In genomic region chr15:88657326-88658069, GRCh38 we compare ENCODE assay signal across 9 cellular contexts. TPM values are rescaled to one million over a fixed set of nuclear protein-coding genes. Genes with fewer than 3 reads are reported as not detected.
DNase-seq lines count a peak whose midpoint lies in the region; ATAC-seq and TF ChIP-seq lines count a peak whose summit lies in the region.
"Had no signal": no experiment of that assay in that cellular context is flagged by ENCODE, and none has a peak within 500 bp of the region (broad histone marks: within the 10 kb centered on the region; RNA-seq: fewer than 3 reads in every experiment).

No MANE protein-coding gene starts in this region.

- H2AFZ ChIP-seq in HCT116 (ENCODE audit: low read depth, low read length, poor library complexity, severe bottlenecking) = no peak overlapping the region

- peaks cover 6 to 17% of the 10 kb centered on the region in 2 experiments; a peak in 3 of 4 replicates for H3K4me1 ChIP-seq in HCT116 (ENCODE audit: control insufficient read depth in 1 of 2, insufficient read depth in 2 of 2, low read length in 2 of 2)
- H3K4me1 ChIP-seq in prostate gland (replicated peaks) = no peaks in the 10 kb centered on the region

- ATAC-seq in HCT116 (peak; percentile 77), HG03139 (IDR thresholded peaks at IDR 0.05; ENCODE audit: unreplicated experiment) (no peak)

- intact Hi-C loops in HCT116 (cut with micrococcal nuclease) = loop anchor here (1.0 to 5.0 kb wide), 3 partner anchors 44 to 240 kb away; partner anchors contain the start of gene HAPLN3
- intact Hi-C loops in prostate gland (cut with DNase I) = loop anchor here (5.0 kb wide), 1 partner anchor 175 kb away; no protein-coding TSS in a partner anchor

- no peak overlapping the region for H3K4me3 ChIP-seq in HCT116 (replicated peaks in 1 of 2; ENCODE audit: low read depth in 1 of 2, low read length in 2 of 2)
- no peak overlapping the region for H3K4me3 ChIP-seq in foreskin fibroblast (ENCODE audit: low read depth in 1 of 2, low read length in 2 of 2)
- H3K4me3 ChIP-seq in prostate gland = no peak overlapping the region
- H3K4me3 ChIP-seq: BLaER1 had no signal

- no peak overlapping the region for H3K27ac ChIP-seq in HCT116 (ENCODE audit: low read depth, low read length)
- no peak overlapping the region for H3K27ac ChIP-seq in prostate gland
- H3K27ac ChIP-seq: BLaER1 had no signal

- POLR2A ChIA-PET in HCT116 (lab: Charles Lee) = interaction anchor here (1.3 kb wide), 1 partner anchor 177 kb away, joined by 4 read pairs; no protein-coding TSS in a partner anchor

- H3K79me2 ChIP-seq in HCT116 (ENCODE audit: insufficient read depth, low read length) = no peaks in the 10 kb centered on the region

- no peaks in the 10 kb centered on the region for H3K9me3 ChIP-seq in HCT116 (ENCODE audit: control insufficient read depth in 1 of 2, insufficient read depth in 1 of 2, low read depth in 1 of 2, low read length in 2 of 2)
- no peaks in the 10 kb centered on the region for H3K9me3 ChIP-seq in prostate gland
- H3K9me3 ChIP-seq: BLaER1 had no signal

- H3K9ac ChIP-seq in HCT116 (ENCODE audit: low read length) = no peak overlapping the region
- H3K9ac ChIP-seq: BLaER1 had no signal

- 30% methylated on average over 13 of the region's 13 CpGs for WGBS in prostate gland

- peak; percentile 90 for TF ChIP-seq RAD21 in HCT116 (IDR thresholded peaks at IDR 0.05; ENCODE audit: low read depth)

- DNase-seq in NCI-H1092 treated with DMSO at 0.1 percent for 48 hours (lab: John Stamatoyannopoulos, UW) (peak; percentile 10), NCI-H1092 (lab: John Stamatoyannopoulos, UW) (no peak), HCT116 (ENCODE audit: low read depth, low spot score) (peak; percentile 38), SW480 (ENCODE audit: low spot score) (peak; percentile 32), foreskin fibroblast (peak; percentile 56 to 86), prostate gland (ENCODE audit: low spot score) (no peak), mucosa of gallbladder (ENCODE audit: low spot score) (no peak)

- no TSS peak for BruUV-seq in HCT116 (replicated peaks; lab: Mats Ljungman, UMichigan)

- TF ChIP-seq POLR2A in HCT116 (IDR thresholded peaks at IDR 0.05; ENCODE audit: borderline replicate concordance, extremely low read depth, insufficient read depth, insufficient read length) (no peak), prostate gland (IDR thresholded peaks at IDR 0.05) (no peak)

- no peaks in the 10 kb centered on the region for H3K27me3 ChIP-seq in HCT116 (ENCODE audit: insufficient read depth, low read length)
- no peaks in the 10 kb centered on the region for H3K27me3 ChIP-seq in prostate gland (replicated peaks; ENCODE audit: insufficient read depth)
- H3K27me3 ChIP-seq: BLaER1 had no signal

- RAD21 ChIA-PET in HCT116 (lab: Charles Lee; ENCODE audit: low non-redundant PET in 1 of 2, low total read pairs in 2 of 2, uncharacterized antibody in 2 of 2, unreplicated experiment in 2 of 2) = interaction anchor here (1.7 to 2.2 kb wide), 2 partner anchors 177 kb away, joined by 8 to 13 read pairs; no protein-coding TSS in a partner anchor

- no peak overlapping the region for H3K4me2 ChIP-seq in HCT116 (ENCODE audit: low read length)
- H3K4me2 ChIP-seq: BLaER1 had no signal

- CTCF ChIA-PET in HCT116 (lab: Charles Lee) = interaction anchor here (0.9 to 7.1 kb wide), 7 partner anchors 29 to 233 kb away, joined by 3 to 82 read pairs (median 3); no protein-coding TSS in a partner anchor

- H4K20me1 ChIP-seq in HCT116 (ENCODE audit: insufficient read depth) = no peaks in the 10 kb centered on the region
- H4K20me1 ChIP-seq: BLaER1 had no signal

- peak; percentile 83 to 95 (median 90) for TF ChIP-seq CTCF in HCT116 (IDR thresholded peaks at IDR 0.05 in 2 of 3, conservative IDR thresholded peaks at IDR 0.05 in 1 of 3; ENCODE audit: borderline replicate concordance in 1 of 3, insufficient read depth in 1 of 3, low read depth in 2 of 3, low read length in 2 of 3)
- TF ChIP-seq CTCF in foreskin fibroblast (IDR thresholded peaks at IDR 0.05; ENCODE audit: low read depth, low read length) = peak; percentile 82
- TF ChIP-seq CTCF in prostate gland (IDR thresholded peaks at IDR 0.05) = peak in 3 of 4 experiments; percentile 38 to 68 (median 56)

- H3K9me2 ChIP-seq in HCT116 (ENCODE audit: insufficient read depth) = no peaks in the 10 kb centered on the region

- H3K36me3 ChIP-seq in HCT116 (ENCODE audit: control insufficient read depth in 1 of 2, insufficient read depth in 2 of 2, low read length in 2 of 2) = no peaks in the 10 kb centered on the region
- H3K36me3 ChIP-seq in prostate gland = no peaks in the 10 kb centered on the region
- H3K36me3 ChIP-seq: BLaER1 had no signal

TF ChIP-seq in HCT116, 20 proteins besides CTCF, POLR2A, EP300 and RAD21:
- no peak for TF ChIP-seq SRF (IDR thresholded peaks at IDR 0.05; ENCODE audit: low read depth)
- TF ChIP-seq EZH2phosphoT487 (IDR thresholded peaks at IDR 0.05; ENCODE audit: borderline replicate concordance) = no peak
- no peak for TF ChIP-seq ZBTB33 (IDR thresholded peaks at IDR 0.05; ENCODE audit: extremely low read depth, insufficient replicate concordance, low read length)
- no peak for TF ChIP-seq ATF3 (IDR thresholded peaks at IDR 0.05)
- TF ChIP-seq CEBPB (IDR thresholded peaks at IDR 0.05; ENCODE audit: low read depth) = no peak
- TF ChIP-seq CBX3 (IDR thresholded peaks at IDR 0.05; ENCODE audit: low read depth) = no peak
- TF ChIP-seq FOSL1 (IDR thresholded peaks at IDR 0.05; ENCODE audit: low read depth) = no peak
- TF ChIP-seq SP1 (IDR thresholded peaks at IDR 0.05; ENCODE audit: low read depth) = no peak
- no peak for TF ChIP-seq ZNF274 (IDR thresholded peaks at IDR 0.05; ENCODE audit: low read depth, low read length)
- TF ChIP-seq EGR1 (IDR thresholded peaks at IDR 0.05; ENCODE audit: low read depth) = no peak
- TF ChIP-seq REST (IDR thresholded peaks at IDR 0.05; ENCODE audit: low read depth) = no peak
- TF ChIP-seq POLR2AphosphoS5 (IDR thresholded peaks at IDR 0.05; ENCODE audit: low read depth, low read length) = no peak
- no peak for TF ChIP-seq MAX (IDR thresholded peaks at IDR 0.05)
- TF ChIP-seq EZH2 (IDR thresholded peaks at IDR 0.05) = no peak
- no peak for TF ChIP-seq ZFX (IDR thresholded peaks at IDR 0.05)
- no peak for TF ChIP-seq JUND (IDR thresholded peaks at IDR 0.05)
- no peak for TF ChIP-seq ELF1 (IDR thresholded peaks at IDR 0.05; ENCODE audit: borderline replicate concordance, low read depth)
- TF ChIP-seq SIN3A (IDR thresholded peaks at IDR 0.05; ENCODE audit: low read depth) = no peak
- no peak for TF ChIP-seq TCF7L2 (IDR thresholded peaks at IDR 0.05; ENCODE audit: borderline replicate concordance, extremely low read depth, insufficient read depth, insufficient read length)
TF ChIP-seq in HCT116: peak in this region for 0.

RNA-seq across cellular contexts. Expression of gene ISG20, which starts 18.7 kb away (rescaled TPM):
- total RNA-seq in HCT116 (2021; ENCODE audit: unreplicated experiment) = 11.0 TPM
- polyA plus RNA-seq in HCT116 (2012) = 18.3 and 23.5 TPM in 2 replicates
- total RNA-seq in prostate gland = 10 to 100 TPM in 1 of 2 donors, 1 to 10 TPM in 1; 6.9 to 16.3 TPM
- total RNA-seq in mucosa of gallbladder = 383 TPM

RNA-seq across cellular contexts. Expression of gene AEN, which starts 36.4 kb away (rescaled TPM):
- 36.2 TPM for total RNA-seq in HCT116 (2021; ENCODE audit: unreplicated experiment)
- polyA plus RNA-seq in HCT116 (2012) = 24.9 and 27.7 TPM in 2 replicates
- total RNA-seq in prostate gland = 10 to 100 TPM; 20.4 to 30.4 TPM
- total RNA-seq in mucosa of gallbladder = 34.4 TPM

Comparison
In these comparisons a context has a peak if more than half of its experiments do, and no peak if none do; other contexts are left out.
1. DNase-seq: peak in NCI-H1092 treated with DMSO at 0.1 percent for 48 hours (single experiment), HCT116 (single experiment), SW480 (single experiment) and foreskin fibroblast (2 of 2); none in NCI-H1092 (single experiment), prostate gland (single experiment) and mucosa of gallbladder (single experiment).
2. RNA of gene ISG20, which starts 18.7 kb away (total RNA-seq): 383 TPM in mucosa of gallbladder (single experiment); 6.9 to 16.3 TPM in prostate gland and 11.0 TPM in HCT116 (single experiment); every median in the first group is over 10 times any median in the second.
3. Peak in every context shown above with its lines, with median percentiles within 50 percentile points of each other: CTCF ChIP-seq.